Comparison of ENCODE assay signal across 1 cellular context in the genomic region with DNA sequence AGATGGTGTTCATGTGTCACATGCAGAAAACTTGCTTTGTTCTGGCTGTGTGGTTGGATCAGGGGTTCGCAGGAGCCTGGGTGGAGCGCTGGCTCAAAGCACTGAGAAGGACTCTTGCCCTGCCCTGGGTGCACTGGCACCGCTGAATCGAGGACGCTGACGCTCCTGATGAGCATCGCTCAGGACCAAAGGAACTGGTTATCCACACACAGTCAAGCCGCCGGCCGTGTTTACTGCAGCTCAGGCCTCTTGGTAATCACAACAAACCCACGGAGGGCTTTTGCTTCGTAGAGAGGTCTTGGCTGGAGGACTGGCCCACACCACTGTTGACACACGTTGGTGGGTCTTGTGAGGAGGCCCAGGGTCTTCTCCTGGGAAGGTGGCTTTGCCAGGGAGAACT.
TF ChIP-seq lines count a peak whose summit lies in the region.

No MANE protein-coding gene starts in this region.

TF ChIP-seq in H1, 55 proteins besides CTCF, POLR2A, EP300 and RAD21:
- TF ChIP-seq FOSL1 (IDR thresholded peaks at IDR 0.05; ENCODE audit: insufficient read depth, low read depth, low read length) (no peak), CBX8 (IDR thresholded peaks at IDR 0.05; ENCODE audit: borderline replicate concordance, low read depth, low read length) (no peak), BRCA1 (IDR thresholded peaks at IDR 0.05; ENCODE audit: low read depth, low read length) (no peak), HDAC2 (IDR thresholded peaks at IDR 0.05; ENCODE audit: borderline replicate concordance in 1 of 2, low read depth in 2 of 2, low read length in 2 of 2) (no peak), JUND (IDR thresholded peaks at IDR 0.05; ENCODE audit: low read length) (no peak), BCL11A (IDR thresholded peaks at IDR 0.05; ENCODE audit: low read depth in 2 of 2, low read length in 2 of 2) (no peak), MAFK (IDR thresholded peaks at IDR 0.05; ENCODE audit: low read depth, low read length) (no peak), KDM5A (IDR thresholded peaks at IDR 0.05; ENCODE audit: low read length) (no peak), SIX5 (IDR thresholded peaks at IDR 0.05; ENCODE audit: low read depth, low read length) (no peak), CHD1 (IDR thresholded peaks at IDR 0.05; ENCODE audit: low read depth, low read length) (no peak), SRF (IDR thresholded peaks at IDR 0.05; ENCODE audit: low read depth, low read length) (no peak), CTBP2 (IDR thresholded peaks at IDR 0.05; ENCODE audit: borderline replicate concordance, insufficient read depth, insufficient read length, low read length) (no peak), CEBPB (IDR thresholded peaks at IDR 0.05; ENCODE audit: low read depth, low read length) (no peak), POU5F1 (IDR thresholded peaks at IDR 0.05; ENCODE audit: low read depth, low read length) (no peak), ASH2L (IDR thresholded peaks at IDR 0.05; ENCODE audit: low read length) (no peak), CHD2 (IDR thresholded peaks at IDR 0.05; ENCODE audit: low read length) (no peak), ATF2 (IDR thresholded peaks at IDR 0.05; ENCODE audit: low read length) (no peak), KDM4A (IDR thresholded peaks at IDR 0.05; ENCODE audit: low read depth, low read length, severe bottlenecking) (no peak), PHF8 (conservative IDR thresholded peaks at IDR 0.05; ENCODE audit: low read depth, low read length) (no peak)
TF ChIP-seq in H1: peak in this region for 0.
